25 cellular contexts compared by ENCODE assay signal in genomic region chr10:125962200-125962599, GRCh38.
"Had no signal": no experiment of that assay in that cellular context is flagged by ENCODE, and none has a peak within 500 bp of the region (broad histone marks: within the 10 kb centered on the region; RNA-seq: fewer than 3 reads in every experiment).

No MANE protein-coding gene starts in this region.

- H3K4me1 ChIP-seq: colonic mucosa, esophagus muscularis mucosa, esophagus squamous epithelium, foreskin keratinocyte, gastrocnemius medialis, gastroesophageal sphincter, heart left ventricle, heart right ventricle had no signal

- H3K27me3 Mint-ChIP-seq: dendritic cell treated with granulocyte-macrophage colony-stimulating factor and Interleukin-4, amounts not matched to agents 40 ng/mL and 50 ng/mL, for 4 days had no signal

- H3K4me3 Mint-ChIP-seq: dendritic cell treated with granulocyte-macrophage colony-stimulating factor and Interleukin-4, amounts not matched to agents 40 ng/mL and 50 ng/mL, for 4 days; effector memory CD8-positive, alpha-beta T cell; endodermal cell had no signal

- DNase-seq: colonic mucosa; cortex of kidney; dermis blood vessel endothelial cell; dorsolateral prefrontal cortex; effector CD4-positive, alpha-beta T cell; effector CD8-positive, alpha-beta T cell; effector memory CD4-positive, alpha-beta T cell; effector memory CD8-positive, alpha-beta T cell; endodermal cell; esophagus squamous epithelium; foreskin fibroblast; foreskin keratinocyte; foreskin melanocyte; gastrocnemius medialis; glutamatergic neuron; head of caudate nucleus; heart left ventricle; heart right ventricle had no signal

- H3K9me3 ChIP-seq: colonic mucosa, esophagus squamous epithelium, gastrocnemius medialis had no signal

- H3K27ac Mint-ChIP-seq: dendritic cell treated with granulocyte-macrophage colony-stimulating factor and Interleukin-4, amounts not matched to agents 40 ng/mL and 50 ng/mL, for 4 days; effector memory CD8-positive, alpha-beta T cell; endodermal cell had no signal

- ATAC-seq: effector memory CD8-positive, alpha-beta T cell; esophagus mucosa; foreskin keratinocyte; gastrocnemius medialis; gastroesophageal sphincter; heart left ventricle; heart right ventricle had no signal

- H3K27ac ChIP-seq: colonic mucosa, coronary artery, dorsolateral prefrontal cortex, epithelial cell of prostate, esophagus muscularis mucosa, esophagus squamous epithelium, foreskin keratinocyte, gastrocnemius medialis, gastroesophageal sphincter, heart left ventricle, heart right ventricle had no signal

- H3K4me3 ChIP-seq: colonic mucosa, coronary artery, dorsolateral prefrontal cortex, esophagus muscularis mucosa, esophagus squamous epithelium, gastrocnemius medialis, gastroesophageal sphincter, heart left ventricle, heart right ventricle had no signal

- FAIRE-seq: endometrium had no signal

- H3K9me3 Mint-ChIP-seq: effector memory CD8-positive, alpha-beta T cell had no signal

- H3K36me3 ChIP-seq: colonic mucosa, esophagus muscularis mucosa, esophagus squamous epithelium, gastrocnemius medialis, gastroesophageal sphincter, heart left ventricle, heart right ventricle had no signal
